Comparison of ENCODE assay signal across 16 cellular contexts in the genomic region with DNA sequence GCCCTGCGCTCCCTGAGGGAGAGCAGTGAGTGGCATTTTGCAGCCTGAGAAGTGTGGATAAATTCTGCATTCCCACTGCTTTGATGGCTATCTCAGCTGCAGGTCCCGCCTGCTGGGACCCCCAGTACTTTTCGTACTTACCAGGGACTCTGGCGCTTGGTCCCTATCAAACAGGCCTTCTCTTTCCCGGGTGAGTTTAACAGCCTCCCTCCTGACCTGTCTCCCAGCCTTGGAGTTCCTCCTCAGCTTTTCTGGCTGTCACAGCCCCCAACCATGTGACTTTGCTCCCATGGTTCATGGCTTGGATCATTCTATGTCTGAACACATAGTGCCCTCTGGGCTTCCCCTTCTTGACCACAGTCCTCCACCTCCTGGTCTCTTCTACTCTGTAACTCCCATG. TPM values are rescaled to one million over a fixed set of nuclear protein-coding genes. Genes with fewer than 3 reads are reported as not detected.
A peak's percentile ranks its signal among the peaks of the same experiment; 100 is the strongest.
DNase-seq lines count a peak whose midpoint lies in the region; ATAC-seq and TF ChIP-seq lines count a peak whose summit lies in the region.
"Had no signal": no experiment of that assay in that cellular context is flagged by ENCODE, and none has a peak within 500 bp of the region (broad histone marks: within the 10 kb centered on the region; RNA-seq: fewer than 3 reads in every experiment).

No MANE protein-coding gene starts in this region.

- ATAC-seq in HG03469 (IDR thresholded peaks at IDR 0.05; ENCODE audit: unreplicated experiment), result no peak
- ATAC-seq: naive thymus-derived CD8-positive, alpha-beta T cell had no signal

- no peaks in the 10 kb centered on the region for H3K9me3 Mint-ChIP-seq in osteocyte (ENCODE audit: unreplicated experiment)
- H3K9me3 Mint-ChIP-seq: activated naive CD4-positive, alpha-beta T cell treated with anti-CD3 and anti-CD28 coated beads, Interleukin-2, amount 10 ng/mL, durations not matched to agents 7 days and 5 days had no signal

- peaks cover 4 to 7% of the 10 kb centered on the region in 2 donors for H3K4me1 ChIP-seq in uterus

- TF ChIP-seq POLR2A in uterus (IDR thresholded peaks at IDR 0.05), result no peak

- DNase-seq in DMS 273 (lab: John Stamatoyannopoulos, UW; ENCODE audit: unreplicated experiment) (peak; percentile 60), DMS 273 treated with DMSO at 0.1 percent for 48 hours (lab: John Stamatoyannopoulos, UW) (no peak), fibroblast of villous mesenchyme (ENCODE audit: low read depth) (peak; percentile 65), osteocyte (ENCODE audit: extremely low spot score, unreplicated experiment) (peak; percentile 64), uterus (peak in 1 of 2 donors; percentile 41), NCI-H446 treated with DMSO at 0.1 percent for 48 hours (lab: John Stamatoyannopoulos, UW) (no peak), anterior cingulate cortex (lab: John Stamatoyannopoulos, UW) (no peak)
- DNase-seq: activated CD4-positive, alpha-beta T cell treated with anti-CD3 and anti-CD28 coated beads, Interleukin-2, amount 50 U/mL, for 48 hours; activated naive CD4-positive, alpha-beta T cell treated with anti-CD3 and anti-CD28 coated beads, Interleukin-2, amount 10 ng/mL, durations not matched to agents 7 days and 5 days; COR-L47; effector memory CD4-positive, alpha-beta T cell; naive thymus-derived CD8-positive, alpha-beta T cell; NCI-H1105 treated with DMSO at 0.1 percent for 48 hours; T-helper 1 cell had no signal

- no peaks in the 10 kb centered on the region for H3K36me3 ChIP-seq in uterus

- no peaks in the 10 kb centered on the region for H3K27me3 ChIP-seq in uterus

- intact Hi-C loops in uterus (cut with DNase I; ENCODE audit: low total_unique reads), result no loop called here

- TF ChIP-seq CTCF in fibroblast of villous mesenchyme (IDR thresholded peaks at IDR 0.05; ENCODE audit: insufficient read depth, low read depth, low read length) (no peak), osteocyte (IDR thresholded peaks at IDR 0.05) (no peak), uterus (IDR thresholded peaks at IDR 0.05) (no peak)

- H3K27ac Mint-ChIP-seq in osteocyte (ENCODE audit: unreplicated experiment), result peak overlapping the region; percentile 97
- H3K27ac Mint-ChIP-seq: activated naive CD4-positive, alpha-beta T cell treated with anti-CD3 and anti-CD28 coated beads, Interleukin-2, amount 10 ng/mL, durations not matched to agents 7 days and 5 days; naive thymus-derived CD8-positive, alpha-beta T cell had no signal

- H3K36me3 Mint-ChIP-seq in osteocyte (ENCODE audit: unreplicated experiment), result peaks cover 2% of the 10 kb centered on the region
- H3K36me3 Mint-ChIP-seq: activated naive CD4-positive, alpha-beta T cell treated with anti-CD3 and anti-CD28 coated beads, Interleukin-2, amount 10 ng/mL, durations not matched to agents 7 days and 5 days; naive thymus-derived CD8-positive, alpha-beta T cell had no signal

- H3K4me1 Mint-ChIP-seq in osteocyte (ENCODE audit: unreplicated experiment), result peaks cover 78% of the 10 kb centered on the region
- H3K4me1 Mint-ChIP-seq: activated naive CD4-positive, alpha-beta T cell treated with anti-CD3 and anti-CD28 coated beads, Interleukin-2, amount 10 ng/mL, durations not matched to agents 7 days and 5 days; naive thymus-derived CD8-positive, alpha-beta T cell had no signal

- H3K9me3 ChIP-seq in uterus, result no peaks in the 10 kb centered on the region

- no peaks in the 10 kb centered on the region for H3K27me3 Mint-ChIP-seq in osteocyte (ENCODE audit: unreplicated experiment)

- peak overlapping the region; percentile 87 to 96 for H3K27ac ChIP-seq in uterus
- H3K27ac ChIP-seq: 22Rv1 had no signal

- peak overlapping the region; percentile 57 for H3K4me3 Mint-ChIP-seq in osteocyte (ENCODE audit: unreplicated experiment)
- H3K4me3 Mint-ChIP-seq: activated naive CD4-positive, alpha-beta T cell treated with anti-CD3 and anti-CD28 coated beads, Interleukin-2, amount 10 ng/mL, durations not matched to agents 7 days and 5 days; naive thymus-derived CD8-positive, alpha-beta T cell had no signal

- no peak overlapping the region for H3K4me3 ChIP-seq in fibroblast of villous mesenchyme (ENCODE audit: low read depth, low read length)
- no peak overlapping the region for H3K4me3 ChIP-seq in uterus

RNA-seq across cellular contexts. Expression of a gene that starts 56.9 kb away (rescaled TPM):
- 72.5 and 76.4 TPM in 2 replicates for total RNA-seq in fibroblast of villous mesenchyme
- total RNA-seq in osteocyte, result 144 and 148 TPM in 2 replicates
- 100 to 1,000 TPM in 1 of 4 donors, 10 to 100 TPM in 3; 52.9 to 188 (median 66.5) TPM for total RNA-seq in uterus

Comparison
In these comparisons a context has a peak if more than half of its experiments do, and no peak if none do; other contexts are left out.
1. DNase-seq: peak in DMS 273 (single experiment), fibroblast of villous mesenchyme (single experiment) and osteocyte (single experiment); none in DMS 273 treated with DMSO at 0.1 percent for 48 hours (single experiment), NCI-H446 treated with DMSO at 0.1 percent for 48 hours (single experiment) and anterior cingulate cortex (0 of 58).